In genomic region chr11:125153837-125154236, GRCh38 we compare ENCODE assay signal across 22 cellular contexts. TPM values are rescaled to one million over a fixed set of nuclear protein-coding genes. Genes with fewer than 3 reads are reported as not detected.
DNase-seq lines count a peak whose midpoint lies in the region; ATAC-seq and TF ChIP-seq lines count a peak whose summit lies in the region.
"Had no signal": no experiment of that assay in that cellular context is flagged by ENCODE, and none has a peak within 500 bp of the region (broad histone marks: within the 10 kb centered on the region; RNA-seq: fewer than 3 reads in every experiment).

No MANE protein-coding gene starts in this region.

- H3K4me1 Mint-ChIP-seq in endodermal cell (no peaks in the 10 kb centered on the region), type B pancreatic cell (ENCODE audit: unreplicated experiment) (peaks cover 42% of the 10 kb centered on the region)
- H3K4me1 Mint-ChIP-seq: CD4-positive, CD25-positive, alpha-beta regulatory T cell; CD8-positive, alpha-beta memory T cell; IgD-negative memory B cell had no signal

- no peak overlapping the region for H3K27ac ChIP-seq in Panc1 (ENCODE audit: low read length)
- H3K27ac ChIP-seq in endodermal cell (ENCODE audit: low read depth, low read length) = peak overlapping the region; percentile 3
- H3K27ac ChIP-seq in mesodermal cell (ENCODE audit: low read depth, low read length, severe bottlenecking) = peak overlapping the region; percentile 32
- H3K27ac ChIP-seq: GM23248 had no signal

- CTCF ChIA-PET in Panc1 (lab: Charles Lee) = interaction anchor here (0.6 kb wide), 1 partner anchor 239 kb away, joined by 7 read pairs; no protein-coding TSS in a partner anchor

- in situ Hi-C loops in Panc1 (cut with HindIII; ENCODE audit: low pct_unique_long_range_greater_than_20kb, low sequenced_read_pairs) = no loop called here

- TF ChIP-seq CTCF in Panc1 (IDR thresholded peaks at IDR 0.05) (no peak), endodermal cell (conservative IDR thresholded peaks at IDR 0.05) (no peak), type B pancreatic cell (conservative IDR thresholded peaks at IDR 0.05) (no peak)

- H3K36me3 Mint-ChIP-seq in endodermal cell (ENCODE audit: low read depth) (no peaks in the 10 kb centered on the region), type B pancreatic cell (peaks cover 4% of the 10 kb centered on the region)
- H3K36me3 Mint-ChIP-seq: CD4-positive, CD25-positive, alpha-beta regulatory T cell; IgD-negative memory B cell had no signal

- peaks cover 19% of the 10 kb centered on the region for H3K27me3 Mint-ChIP-seq in endodermal cell (ENCODE audit: insufficient read depth)
- peaks cover 45% of the 10 kb centered on the region for H3K27me3 Mint-ChIP-seq in type B pancreatic cell

- H3K9me3 Mint-ChIP-seq in endodermal cell (no peaks in the 10 kb centered on the region), type B pancreatic cell (no peaks in the 10 kb centered on the region)
- H3K9me3 Mint-ChIP-seq: CD8-positive, alpha-beta memory T cell; IgD-negative memory B cell had no signal

- WGBS in endodermal cell (ENCODE audit: insufficient coverage in 1 of 2, insufficient read length in 1 of 2), 2 experiments = 89 to 100% methylated on average over 2 of the region's 2 CpGs
- 86 to 88% methylated on average over 2 of the region's 2 CpGs for WGBS in mesodermal cell (ENCODE audit: insufficient coverage in 2 of 2), 2 experiments

- no TSS peak for BruUV-seq in Panc1 (replicated peaks; lab: Mats Ljungman, UMichigan)

- H3K9me3 ChIP-seq in Panc1 (ENCODE audit: control insufficient read depth, insufficient read depth, low read depth, low read length) (no peaks in the 10 kb centered on the region), endodermal cell (ENCODE audit: control insufficient read depth, low read length) (no peaks in the 10 kb centered on the region), mesodermal cell (ENCODE audit: control insufficient read depth, low read length) (no peaks in the 10 kb centered on the region)
- H3K9me3 ChIP-seq: BE2C, HAP-1 had no signal

- no peak overlapping the region for H3K9ac ChIP-seq in endodermal cell (ENCODE audit: extremely low read depth, low read length, poor library complexity, severe bottlenecking)
- H3K9ac ChIP-seq: GM23248 had no signal

- H3K27ac Mint-ChIP-seq in endodermal cell (no peak overlapping the region), type B pancreatic cell (peak overlapping the region; percentile 2)
- H3K27ac Mint-ChIP-seq: CD4-positive, CD25-positive, alpha-beta regulatory T cell; CD8-positive, alpha-beta memory T cell had no signal

- H3K36me3 ChIP-seq in Panc1 (ENCODE audit: control insufficient read depth, insufficient read depth, low read length) (no peaks in the 10 kb centered on the region), endodermal cell (ENCODE audit: control insufficient read depth, insufficient read depth, low read length) (no peaks in the 10 kb centered on the region), mesodermal cell (ENCODE audit: control insufficient read depth, insufficient read depth, low read length) (no peaks in the 10 kb centered on the region)
- H3K36me3 ChIP-seq: BE2C, HAP-1 had no signal

- ATAC-seq in Panc1 (peak; percentile 31; the same call in 1 of the 2 replicates), GM21786 (IDR thresholded peaks at IDR 0.05; ENCODE audit: unreplicated experiment) (no peak), GM18502 (IDR thresholded peaks at IDR 0.05; ENCODE audit: poor library complexity, unreplicated experiment) (no peak)
- ATAC-seq: GM12878, HepG2 had no signal

- no peak overlapping the region for H3K4me3 Mint-ChIP-seq in endodermal cell
- H3K4me3 Mint-ChIP-seq in type B pancreatic cell = no peak overlapping the region
- H3K4me3 Mint-ChIP-seq: CD4-positive, CD25-positive, alpha-beta regulatory T cell; CD8-positive, alpha-beta memory T cell; IgD-negative memory B cell had no signal

- intact Hi-C loops in Panc1 (cut with micrococcal nuclease; ENCODE audit: unreplicated experiment) = no loop called here

- no peaks in the 10 kb centered on the region for H3K4me1 ChIP-seq in Panc1 (ENCODE audit: control insufficient read depth, insufficient read depth, low read length)
- no peaks in the 10 kb centered on the region for H3K4me1 ChIP-seq in endodermal cell (ENCODE audit: control insufficient read depth, insufficient read depth, low read length)
- no peaks in the 10 kb centered on the region for H3K4me1 ChIP-seq in mesodermal cell (ENCODE audit: control insufficient read depth, insufficient read depth, low read length, poor library complexity, severe bottlenecking)
- H3K4me1 ChIP-seq: BE2C had no signal

- H3K4me3 ChIP-seq in Panc1 (ENCODE audit: low read depth in 2 of 2, low read length in 2 of 2) (no peak overlapping the region), endodermal cell (ENCODE audit: low read length) (no peak overlapping the region), mesodermal cell (ENCODE audit: extremely low read depth, insufficient read depth, low read length, poor library complexity, severe bottlenecking) (no peak overlapping the region)
- H3K4me3 ChIP-seq: GM12878, GM23248, HAP-1 had no signal

- POLR2A ChIA-PET in Panc1 (lab: Charles Lee) = no interaction called here

- H3K27me3 ChIP-seq in Panc1 (ENCODE audit: control insufficient read depth, insufficient read depth, low read length) = peaks cover 20% of the 10 kb centered on the region
- H3K27me3 ChIP-seq in endodermal cell (ENCODE audit: control insufficient read depth, insufficient read depth, low read length, poor library complexity, severe bottlenecking) = no peaks in the 10 kb centered on the region

- DNase-seq in Panc1 (ENCODE audit: low read depth, low spot score) (no peak), endodermal cell (peak; percentile 23), type B pancreatic cell (ENCODE audit: extremely low spot score, unreplicated experiment) (no peak), NOMO-1 (lab: John Stamatoyannopoulos, UW; ENCODE audit: unreplicated experiment in 2 of 2) (no peak)
- DNase-seq: ACHN; BE2C; C1 segment of cervical spinal cord; CD4-positive, CD25-positive, alpha-beta regulatory T cell; CD8-positive, alpha-beta memory T cell; COR-L47; DMS 273 treated with DMSO at 0.1 percent for 48 hours; DMS53; DND-41; EL; GM23248 had no signal

RNA-seq across cellular contexts. Expression of gene PKNOX2, which starts 10.7 kb away (rescaled TPM):
- total RNA-seq in Panc1 (2021; ENCODE audit: unreplicated experiment) (not detected), endodermal cell (1 to 10 TPM; 4.0 to 6.9 TPM), type B pancreatic cell (ENCODE audit: low replicate concordance) (0.95 and 15.3 TPM in 2 replicates)
- 0.07 TPM for polyA plus RNA-seq in Panc1 (2012; ENCODE audit: insufficient read length)
- 24.8 TPM for polyA plus RNA-seq in endodermal cell (2013, experiment 1 of 2)
- 26.0 TPM for polyA plus RNA-seq in endodermal cell (2013, experiment 2 of 2)
- polyA plus RNA-seq in mesodermal cell (2013, experiment 1 of 2) = 10.9 TPM
- 10.0 TPM for polyA plus RNA-seq in mesodermal cell (2013, experiment 2 of 2)
- total RNA-seq: CD4-positive, CD25-positive, alpha-beta regulatory T cell; CD8-positive, alpha-beta memory T cell; GM12878; HepG2 had no signal
- polyA plus RNA-seq: CD4-positive, CD25-positive, alpha-beta regulatory T cell; CD8-positive, alpha-beta memory T cell; GM12878; HepG2; IgD-negative memory B cell had no signal

RNA-seq across cellular contexts. Expression of gene TMEM218, which starts 42.4 kb away (rescaled TPM):
- total RNA-seq in Panc1 (2021; ENCODE audit: unreplicated experiment) (26.8 TPM), endodermal cell (10 to 100 TPM; 17.9 to 18.2 TPM), type B pancreatic cell (ENCODE audit: low replicate concordance) (17.2 and 33.2 TPM in 2 replicates)
- polyA plus RNA-seq in Panc1 (2012; ENCODE audit: insufficient read length) = 29.3 TPM
- 44.2 TPM for polyA plus RNA-seq in endodermal cell (2013, experiment 1 of 2)
- polyA plus RNA-seq in endodermal cell (2013, experiment 2 of 2) = 36.0 TPM
- 24.4 TPM for polyA plus RNA-seq in mesodermal cell (2013, experiment 1 of 2)
- 19.8 TPM for polyA plus RNA-seq in mesodermal cell (2013, experiment 2 of 2)
